Comparison of ENCODE assay signal across 27 cellular contexts in the genomic region with DNA sequence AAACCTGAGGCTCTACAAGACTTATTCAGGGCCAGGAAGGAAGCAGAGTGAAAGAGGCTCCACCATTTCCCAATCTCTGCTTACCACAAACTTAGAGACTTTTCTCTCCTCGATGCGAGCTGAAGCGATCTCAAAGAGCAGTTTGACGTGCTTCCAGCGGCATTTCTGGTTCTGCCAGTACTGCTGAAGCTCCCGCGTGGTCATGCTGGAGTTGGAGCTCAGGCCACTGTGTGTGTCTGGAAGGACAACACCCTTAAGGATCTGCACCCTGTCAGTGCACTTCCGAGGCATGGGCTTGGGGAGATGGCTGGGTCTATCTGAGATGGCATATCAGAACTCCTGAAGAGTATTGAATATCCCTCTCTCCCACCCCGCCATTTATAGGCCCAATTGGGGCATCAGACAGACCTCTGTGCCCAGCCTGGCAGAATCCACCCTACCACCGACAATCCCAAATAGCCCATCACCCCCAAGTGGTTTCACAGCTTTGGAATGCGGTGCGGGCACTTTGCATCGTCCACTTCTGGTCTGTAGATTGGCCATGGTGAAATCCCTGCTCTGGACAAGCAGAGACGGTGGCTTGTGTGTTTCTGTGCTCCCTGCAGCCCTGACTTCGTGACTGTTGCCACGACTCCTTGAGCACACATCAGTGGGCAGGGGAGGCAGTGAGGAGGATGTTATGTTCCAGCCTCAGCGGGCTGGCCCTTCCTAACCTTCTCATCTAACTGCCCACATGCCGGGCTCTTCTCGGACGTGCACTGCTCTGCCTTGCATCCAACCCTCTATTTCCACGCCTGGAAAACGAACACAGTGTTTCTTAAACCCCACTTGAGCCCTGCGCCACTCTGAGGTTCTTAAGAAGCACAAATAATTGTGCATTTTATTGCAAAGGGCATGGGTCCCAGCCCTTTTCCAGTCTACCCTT. TPM values are rescaled to one million over a fixed set of nuclear protein-coding genes. Genes with fewer than 3 reads are reported as not detected.
DNase-seq lines count a peak whose midpoint lies in the region; ATAC-seq and TF ChIP-seq lines count a peak whose summit lies in the region.
"Had no signal": no experiment of that assay in that cellular context is flagged by ENCODE, and none has a peak within 500 bp of the region (broad histone marks: within the 10 kb centered on the region; RNA-seq: fewer than 3 reads in every experiment).

No MANE protein-coding gene starts in this region.

- H3K9me3 Mint-ChIP-seq in CD4-positive, alpha-beta memory T cell = peaks cover 0 to 24% (median 20%) of the 10 kb centered on the region in 8 donors

- TF ChIP-seq CTCF in epithelial cell of esophagus (IDR thresholded peaks at IDR 0.05; ENCODE audit: insufficient read depth, low read depth, low read length, missing control alignments) (no peak), osteoblast (IDR thresholded peaks at IDR 0.05; ENCODE audit: extremely low read depth, low read depth, low read length) (no peak), A673 (conservative IDR thresholded peaks at IDR 0.05; ENCODE audit: low read depth, low read length) (no peak)

- no TSS peak for BruUV-seq in A673 (replicated peaks; lab: Mats Ljungman, UMichigan)

- H3K27ac ChIP-seq in CD4-positive, alpha-beta memory T cell (ENCODE audit: low read depth, low read length) = no peak overlapping the region
- H3K27ac ChIP-seq in osteoblast (ENCODE audit: low read depth, low read length) (no peak overlapping the region), A673 (ENCODE audit: low read depth, low read length, poor library complexity, severe bottlenecking) (no peak overlapping the region)
- H3K27ac ChIP-seq: cardiac muscle cell, gastroesophageal sphincter, Peyer's patch, SJCRH30, WERI-Rb-1 had no signal

- H3K36me3 ChIP-seq in CD4-positive, alpha-beta memory T cell (ENCODE audit: insufficient read depth, low read length) = peaks cover 66% of the 10 kb centered on the region
- H3K36me3 ChIP-seq in osteoblast (ENCODE audit: insufficient read depth, low read length) = no peaks in the 10 kb centered on the region
- H3K36me3 ChIP-seq in A673 (ENCODE audit: insufficient read depth, low read length, poor library complexity, severe bottlenecking) = no peaks in the 10 kb centered on the region
- H3K36me3 ChIP-seq: cardiac muscle cell, HAP-1, SJCRH30, WERI-Rb-1 had no signal

- no peaks in the 10 kb centered on the region for H3K79me2 ChIP-seq in osteoblast (ENCODE audit: insufficient read depth, low read length)

- ATAC-seq in GM18505 (IDR thresholded peaks at IDR 0.05; ENCODE audit: unreplicated experiment) = no peak
- no peak for ATAC-seq in HG03097 (IDR thresholded peaks at IDR 0.05; ENCODE audit: low FRiP score, unreplicated experiment)
- ATAC-seq: gastroesophageal sphincter had no signal

- no peaks in the 10 kb centered on the region for H4K20me1 ChIP-seq in osteoblast (ENCODE audit: insufficient read depth, low read length)

- H3K27me3 ChIP-seq in CD4-positive, alpha-beta memory T cell (ENCODE audit: insufficient read depth, low read length) = no peaks in the 10 kb centered on the region
- H3K27me3 ChIP-seq in osteoblast (ENCODE audit: insufficient read depth, low read length) (peaks cover 2% of the 10 kb centered on the region), A673 (replicated peaks; ENCODE audit: insufficient read depth, low read depth, low read length, poor library complexity) (no peaks in the 10 kb centered on the region)
- H3K27me3 ChIP-seq: cardiac muscle cell, Peyer's patch had no signal

- peak overlapping the region in 2 of 8 donors; percentile 4 to 13 for H3K4me3 Mint-ChIP-seq in CD4-positive, alpha-beta memory T cell

- no peak for DNase-seq in CD4-positive, alpha-beta memory T cell
- DNase-seq in epithelial cell of esophagus (ENCODE audit: low read depth) = peak; percentile 56
- DNase-seq in osteoblast (ENCODE audit: insufficient read length, low spot score, missing footprints) = peak; percentile 85
- no peak for DNase-seq in A673 (ENCODE audit: low spot score)
- DNase-seq in NCI-H128 (lab: John Stamatoyannopoulos, UW; ENCODE audit: unreplicated experiment) = no peak
- DNase-seq: amniotic stem cell; COR-L47; DND-41; Kasumi-1; kidney; mesendoderm; naive B cell; NCI-H1092 treated with DMSO at 0.1 percent for 48 hours; NCI-H510A treated with DMSO at 0.1 percent for 48 hours; NK-92 treated with Interleukin-12 subunit alpha and Interleukin-12 subunit beta, amount 100 ng/mL, for 24 hours; SJCRH30; stimulated activated CD4-positive, alpha-beta T cell treated with anti-CD3 and anti-CD28 coated beads, Interleukin-2, amount 100 ng/mL, for 24 hours; stimulated activated naive CD4-positive, alpha-beta T cell treated with Interleukin-2 at 50 U/mL for 16 hours; T-helper 2 cell; WERI-Rb-1 had no signal

- H3K4me2 ChIP-seq in osteoblast (ENCODE audit: insufficient read depth, low read length) = no peak overlapping the region

- peak; percentile 16 for TF ChIP-seq POLR2A in GM18505 (IDR thresholded peaks at IDR 0.05; ENCODE audit: borderline replicate concordance, extremely low read depth, insufficient read depth, insufficient read length)

- H3K9me3 ChIP-seq in CD4-positive, alpha-beta memory T cell (ENCODE audit: control insufficient read depth in 1 of 2, low read length in 2 of 2) = peaks cover 13% of the 10 kb centered on the region in 2 donors
- H3K9me3 ChIP-seq in osteoblast (ENCODE audit: low read depth, low read length) = peaks cover 12% of the 10 kb centered on the region
- H3K9me3 ChIP-seq in A673 (ENCODE audit: low read depth, low read length, poor library complexity, severe bottlenecking) = peaks cover 20% of the 10 kb centered on the region

- peaks cover 31 to 57% (median 43%) of the 10 kb centered on the region in 4 donors for H3K4me1 Mint-ChIP-seq in CD4-positive, alpha-beta memory T cell

- intact Hi-C loops in CD4-positive, alpha-beta memory T cell (cut with micrococcal nuclease) = no loop called here
- intact Hi-C loops in A673 (cut with micrococcal nuclease; ENCODE audit: unreplicated experiment) = no loop called here

- POLR2A ChIA-PET in CD4-positive, alpha-beta memory T cell (lab: Charles Lee; ENCODE audit: partially characterized antibody) = interaction anchor here (1.2 to 19.4 kb wide), 8 partner anchors 6 to 129 kb away, joined by 3 to 478 read pairs (median 118); a partner anchor contains a TSS
- POLR2A ChIA-PET in A673 (lab: Charles Lee; ENCODE audit: low non-redundant PET) = no interaction called here

- H3K36me3 Mint-ChIP-seq in CD4-positive, alpha-beta memory T cell = peaks cover 82 to 83% of the 10 kb centered on the region in 2 donors

- CTCF ChIA-PET in CD4-positive, alpha-beta memory T cell (lab: Charles Lee; ENCODE audit: partially characterized antibody) = interaction anchor here (8.4 to 24.1 kb wide), 3 partner anchors 8 to 131 kb away, joined by 136 to 458 read pairs (median 289); no protein-coding TSS in a partner anchor
- CTCF ChIA-PET in A673 (lab: Charles Lee) = no interaction called here

- no peak overlapping the region for H2AFZ ChIP-seq in osteoblast (ENCODE audit: low read length)

- H3K4me1 ChIP-seq in CD4-positive, alpha-beta memory T cell (ENCODE audit: insufficient read depth, low read length) = peaks cover 49% of the 10 kb centered on the region
- no peaks in the 10 kb centered on the region for H3K4me1 ChIP-seq in osteoblast (ENCODE audit: insufficient read depth, low read length)
- no peaks in the 10 kb centered on the region for H3K4me1 ChIP-seq in A673 (ENCODE audit: insufficient read depth, low read length, poor library complexity, severe bottlenecking)
- H3K4me1 ChIP-seq: gastroesophageal sphincter, HAP-1, SJCRH30 had no signal

- no peaks in the 10 kb centered on the region for H3K27me3 Mint-ChIP-seq in CD4-positive, alpha-beta memory T cell
- H3K27me3 Mint-ChIP-seq: naive B cell had no signal

- H3K27ac Mint-ChIP-seq in CD4-positive, alpha-beta memory T cell = peak overlapping the region; percentile 30 to 99 (median 86)

- no peak overlapping the region for H3K4me3 ChIP-seq in CD4-positive, alpha-beta memory T cell (ENCODE audit: low read length in 2 of 2)
- no peak overlapping the region for H3K4me3 ChIP-seq in epithelial cell of esophagus (ENCODE audit: low read length)
- H3K4me3 ChIP-seq in osteoblast (ENCODE audit: insufficient read depth, low read length) = no peak overlapping the region
- no peak overlapping the region for H3K4me3 ChIP-seq in A673 (ENCODE audit: low read depth, low read length, poor library complexity, severe bottlenecking)
- H3K4me3 ChIP-seq: cardiac muscle cell, gastroesophageal sphincter, HAP-1, Peyer's patch, SJCRH30 had no signal

RNA-seq across cellular contexts. Expression of a gene that starts 5.2 kb away (rescaled TPM):
- total RNA-seq in CD4-positive, alpha-beta memory T cell = 10 to 100 TPM; 88.9 to 90.1 TPM
- 100 to 1,000 TPM in 1 of 2 donors, 10 to 100 TPM in 1; 62.5 to 106 TPM for polyA plus RNA-seq in CD4-positive, alpha-beta memory T cell
- total RNA-seq in osteoblast (not detected in 2 replicates), A673 (2021) (not detected in 2 replicates)
- total RNA-seq: cardiac muscle cell, epithelial cell of proximal tubule, SJCRH30 had no signal
- polyA plus RNA-seq: cardiac muscle cell had no signal

RNA-seq across cellular contexts. Expression of a gene that starts 17.5 kb away (rescaled TPM):
- 10 to 100 TPM in 1 of 2 experiments, 1 to 10 TPM in 1; 9.8 to 10.9 TPM for total RNA-seq in CD4-positive, alpha-beta memory T cell
- polyA plus RNA-seq in CD4-positive, alpha-beta memory T cell = 1 to 10 TPM; 2.2 to 3.7 TPM
- total RNA-seq in osteoblast (under 0.01 and 0.29 TPM in 2 replicates), A673 (2021) (not detected in 2 replicates)
- total RNA-seq: cardiac muscle cell, SJCRH30 had no signal

Comparison
In these comparisons a context has a peak if more than half of its experiments do, and no peak if none do; other contexts are left out.
1. DNase-seq: peak in epithelial cell of esophagus (single experiment) and osteoblast (single experiment); none in CD4-positive, alpha-beta memory T cell (0 of 5), A673 (single experiment) and NCI-H128 (single experiment).
2. RNA of a gene that starts 5.2 kb away (total RNA-seq): 88.9 to 90.1 TPM in CD4-positive, alpha-beta memory T cell; not detected in osteoblast and not detected in A673; every median in the first group is over 10 times any median in the second.